In the genomic region with DNA sequence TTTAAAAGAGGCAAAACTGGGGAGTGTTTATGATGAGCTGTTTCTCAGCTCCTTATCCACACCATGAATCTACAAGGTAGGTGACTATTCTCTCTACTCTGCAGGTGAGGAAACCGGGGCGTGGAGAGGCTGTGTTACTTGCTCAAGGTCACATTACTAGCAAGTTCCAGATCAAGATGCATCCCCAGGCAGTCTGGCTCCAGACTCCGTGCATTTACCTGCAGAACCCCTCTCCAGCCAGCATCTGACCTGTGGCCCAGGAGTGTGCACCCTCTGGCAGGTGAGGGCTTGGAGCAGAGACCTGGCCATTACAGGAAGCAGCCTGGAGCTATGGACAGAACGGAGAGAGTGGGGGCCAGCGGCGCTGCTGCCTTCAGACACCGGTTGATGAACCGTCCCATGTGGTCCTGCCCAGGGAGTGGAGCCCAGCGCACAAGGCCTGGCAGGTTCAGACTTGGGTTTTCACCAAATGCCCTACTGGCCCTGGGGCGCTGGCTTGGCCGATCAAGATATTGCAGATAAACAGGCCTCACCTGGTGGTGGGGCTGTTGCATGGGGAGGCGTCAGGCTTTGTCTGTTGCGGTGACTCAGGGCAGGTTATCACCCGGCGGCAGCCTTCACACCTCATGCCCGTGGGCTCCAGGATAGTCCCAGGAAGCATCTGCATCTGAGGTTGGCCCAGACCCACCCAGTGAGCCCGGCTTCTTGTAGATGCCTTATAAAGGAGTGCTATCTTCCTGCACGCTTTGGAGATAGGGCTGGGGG, we compare ENCODE assay signal across 1 cellular context.
A peak's percentile ranks its signal among the peaks of the same experiment; 100 is the strongest.
TF ChIP-seq lines count a peak whose summit lies in the region.

No MANE protein-coding gene starts in this region.

TF ChIP-seq in K562, 482 proteins besides CTCF, POLR2A, EP300 and RAD21:
- TF ChIP-seq CC2D1A (IDR thresholded peaks at IDR 0.05) (no peak), CBFA2T3 (IDR thresholded peaks at IDR 0.05) (peak; percentile 43), SAFB (IDR thresholded peaks at IDR 0.05; ENCODE audit: borderline replicate concordance, low read depth, low read length) (no peak), CCAR2 (IDR thresholded peaks at IDR 0.05; ENCODE audit: low read depth, low read length) (no peak)
- TF ChIP-seq, protein P1, sequence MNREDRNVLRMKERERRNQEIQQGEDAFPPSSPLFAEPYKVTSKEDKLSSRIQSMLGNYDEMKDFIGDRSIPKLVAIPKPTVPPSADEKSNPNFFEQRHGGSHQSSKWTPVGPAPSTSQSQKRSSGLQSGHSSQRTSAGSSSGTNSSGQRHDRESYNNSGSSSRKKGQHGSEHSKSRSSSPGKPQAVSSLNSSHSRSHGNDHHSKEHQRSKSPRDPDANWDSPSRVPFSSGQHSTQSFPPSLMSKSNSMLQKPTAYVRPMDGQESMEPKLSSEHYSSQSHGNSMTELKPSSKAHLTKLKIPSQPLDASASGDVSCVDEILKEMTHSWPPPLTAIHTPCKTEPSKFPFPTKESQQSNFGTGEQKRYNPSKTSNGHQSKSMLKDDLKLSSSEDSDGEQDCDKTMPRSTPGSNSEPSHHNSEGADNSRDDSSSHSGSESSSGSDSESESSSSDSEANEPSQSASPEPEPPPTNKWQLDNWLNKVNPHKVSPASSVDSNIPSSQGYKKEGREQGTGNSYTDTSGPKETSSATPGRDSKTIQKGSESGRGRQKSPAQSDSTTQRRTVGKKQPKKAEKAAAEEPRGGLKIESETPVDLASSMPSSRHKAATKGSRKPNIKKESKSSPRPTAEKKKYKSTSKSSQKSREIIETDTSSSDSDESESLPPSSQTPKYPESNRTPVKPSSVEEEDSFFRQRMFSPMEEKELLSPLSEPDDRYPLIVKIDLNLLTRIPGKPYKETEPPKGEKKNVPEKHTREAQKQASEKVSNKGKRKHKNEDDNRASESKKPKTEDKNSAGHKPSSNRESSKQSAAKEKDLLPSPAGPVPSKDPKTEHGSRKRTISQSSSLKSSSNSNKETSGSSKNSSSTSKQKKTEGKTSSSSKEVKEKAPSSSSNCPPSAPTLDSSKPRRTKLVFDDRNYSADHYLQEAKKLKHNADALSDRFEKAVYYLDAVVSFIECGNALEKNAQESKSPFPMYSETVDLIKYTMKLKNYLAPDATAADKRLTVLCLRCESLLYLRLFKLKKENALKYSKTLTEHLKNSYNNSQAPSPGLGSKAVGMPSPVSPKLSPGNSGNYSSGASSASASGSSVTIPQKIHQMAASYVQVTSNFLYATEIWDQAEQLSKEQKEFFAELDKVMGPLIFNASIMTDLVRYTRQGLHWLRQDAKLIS (CRISPR knock-in tag; IDR thresholded peaks at IDR 0.05) = no peak
- TF ChIP-seq, protein P2, sequence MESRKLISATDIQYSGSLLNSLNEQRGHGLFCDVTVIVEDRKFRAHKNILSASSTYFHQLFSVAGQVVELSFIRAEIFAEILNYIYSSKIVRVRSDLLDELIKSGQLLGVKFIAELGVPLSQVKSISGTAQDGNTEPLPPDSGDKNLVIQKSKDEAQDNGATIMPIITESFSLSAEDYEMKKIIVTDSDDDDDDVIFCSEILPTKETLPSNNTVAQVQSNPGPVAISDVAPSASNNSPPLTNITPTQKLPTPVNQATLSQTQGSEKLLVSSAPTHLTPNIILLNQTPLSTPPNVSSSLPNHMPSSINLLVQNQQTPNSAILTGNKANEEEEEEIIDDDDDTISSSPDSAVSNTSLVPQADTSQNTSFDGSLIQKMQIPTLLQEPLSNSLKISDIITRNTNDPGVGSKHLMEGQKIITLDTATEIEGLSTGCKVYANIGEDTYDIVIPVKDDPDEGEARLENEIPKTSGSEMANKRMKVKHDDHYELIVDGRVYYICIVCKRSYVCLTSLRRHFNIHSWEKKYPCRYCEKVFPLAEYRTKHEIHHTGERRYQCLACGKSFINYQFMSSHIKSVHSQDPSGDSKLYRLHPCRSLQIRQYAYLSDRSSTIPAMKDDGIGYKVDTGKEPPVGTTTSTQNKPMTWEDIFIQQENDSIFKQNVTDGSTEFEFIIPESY (CRISPR knock-in tag; IDR thresholded peaks at IDR 0.05) = no peak
